1 cellular context compared by ENCODE assay signal in the genomic region with DNA sequence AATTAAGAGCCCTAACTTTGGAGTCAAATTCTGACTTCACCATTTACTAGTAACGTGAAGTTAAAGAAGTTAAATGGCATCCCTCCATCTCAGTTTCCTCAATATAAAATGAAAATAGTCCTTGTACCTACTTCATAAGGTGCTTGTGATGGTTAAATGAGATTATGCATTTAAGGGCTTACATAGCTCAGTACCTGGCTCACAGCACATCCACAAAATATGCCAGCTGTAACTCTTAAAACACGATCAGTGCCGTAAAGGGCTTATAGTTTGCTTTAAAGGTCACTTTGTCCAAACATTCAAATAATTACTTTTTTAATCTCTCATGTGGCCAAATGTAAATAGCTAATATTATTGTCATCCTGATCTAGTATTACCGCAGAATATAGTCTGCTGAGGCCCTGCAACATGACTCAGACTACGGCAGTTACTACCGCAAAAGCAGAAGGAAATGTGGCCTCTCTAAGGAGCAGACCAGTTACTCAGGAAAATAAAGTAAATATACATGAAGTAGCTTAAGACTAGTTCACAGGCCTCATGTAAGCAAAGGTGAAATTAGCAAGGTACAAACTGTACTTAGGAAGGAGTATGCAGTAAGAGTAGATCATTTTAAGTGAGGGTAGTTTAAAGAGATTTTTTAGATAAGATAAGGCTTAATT.
TF ChIP-seq lines count a peak whose summit lies in the region.

No MANE protein-coding gene starts in this region.

TF ChIP-seq in GM12891, 5 proteins besides CTCF, POLR2A, EP300 and RAD21:
- TF ChIP-seq POLR2AphosphoS5 (IDR thresholded peaks at IDR 0.05; ENCODE audit: low read depth, low read length) (no peak), POU2F2 (IDR thresholded peaks at IDR 0.05; ENCODE audit: low read depth, low read length) (no peak), PAX5 (IDR thresholded peaks at IDR 0.05; ENCODE audit: insufficient read depth, low read length, severe bottlenecking) (no peak), TAF1 (IDR thresholded peaks at IDR 0.05; ENCODE audit: low read depth, low read length) (no peak), SPI1 (IDR thresholded peaks at IDR 0.05; ENCODE audit: low read depth, low read length) (no peak)
